In genomic region chr6:130034815-130035146, GRCh38 we compare ENCODE assay signal across 1 cellular context.
TF ChIP-seq lines count a peak whose summit lies in the region.

No MANE protein-coding gene starts in this region.

TF ChIP-seq in HCT116, 20 proteins besides CTCF, POLR2A, EP300 and RAD21:
- TF ChIP-seq CBX3 (IDR thresholded peaks at IDR 0.05; ENCODE audit: low read depth) (no peak), POLR2AphosphoS5 (IDR thresholded peaks at IDR 0.05; ENCODE audit: low read depth, low read length) (no peak), FOSL1 (IDR thresholded peaks at IDR 0.05; ENCODE audit: low read depth) (no peak), REST (IDR thresholded peaks at IDR 0.05; ENCODE audit: low read depth) (no peak), SIN3A (IDR thresholded peaks at IDR 0.05; ENCODE audit: low read depth) (no peak; the same call in 1 of the 2 replicates), MAX (IDR thresholded peaks at IDR 0.05) (no peak), ZBTB33 (IDR thresholded peaks at IDR 0.05; ENCODE audit: extremely low read depth, insufficient replicate concordance, low read length) (no peak), SP1 (IDR thresholded peaks at IDR 0.05; ENCODE audit: low read depth) (no peak), YY1 (IDR thresholded peaks at IDR 0.05; ENCODE audit: extremely low read depth, insufficient replicate concordance, low read depth, low read length) (no peak), ZNF274 (IDR thresholded peaks at IDR 0.05; ENCODE audit: low read depth, low read length) (no peak), EZH2 (IDR thresholded peaks at IDR 0.05) (no peak), EZH2phosphoT487 (IDR thresholded peaks at IDR 0.05; ENCODE audit: borderline replicate concordance) (no peak), ZFX (IDR thresholded peaks at IDR 0.05) (no peak), TCF7L2 (IDR thresholded peaks at IDR 0.05; ENCODE audit: borderline replicate concordance, extremely low read depth, insufficient read depth, insufficient read length) (no peak), SRF (IDR thresholded peaks at IDR 0.05; ENCODE audit: low read depth) (no peak), JUND (IDR thresholded peaks at IDR 0.05) (no peak)
